In the genomic region with DNA sequence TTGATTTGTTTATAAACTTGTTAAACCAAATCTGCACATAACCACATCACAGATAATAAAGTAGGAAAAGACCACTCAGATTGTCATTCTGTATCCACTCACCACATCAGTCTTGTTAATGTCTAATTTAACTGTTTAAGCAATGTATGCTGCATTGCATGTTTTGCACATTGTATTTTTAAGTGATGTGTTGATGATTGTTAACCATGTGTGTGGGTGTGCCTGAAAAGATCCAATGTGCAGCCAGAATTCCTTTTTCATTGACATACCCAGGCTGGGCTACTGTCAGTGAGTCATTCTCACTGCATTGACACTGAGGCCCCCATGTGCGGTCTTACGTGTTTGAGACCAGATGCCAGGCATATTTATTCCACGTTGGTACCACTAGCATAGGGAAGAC, we compare ENCODE assay signal across 21 cellular contexts.
A peak's percentile ranks its signal among the peaks of the same experiment; 100 is the strongest.
DNase-seq lines count a peak whose midpoint lies in the region; ATAC-seq, FAIRE-seq and TF ChIP-seq lines count a peak whose summit lies in the region.
"Had no signal": no experiment of that assay in that cellular context is flagged by ENCODE, and none has a peak within 500 bp of the region (broad histone marks: within the 10 kb centered on the region; RNA-seq: fewer than 3 reads in every experiment).

No MANE protein-coding gene starts in this region.

- intact Hi-C loops in testis (cut with DNase I; ENCODE audit: low total_unique reads): no loop called here

- no peak overlapping the region for H3K27ac ChIP-seq in testis
- H3K27ac ChIP-seq: heart left ventricle, Peyer's patch, prostate gland, skin epidermis, thyroid gland, WERI-Rb-1 had no signal

- no peak overlapping the region for H3K4me3 Mint-ChIP-seq in WTC11
- H3K4me3 Mint-ChIP-seq: central memory CD8-positive, alpha-beta T cell; T-helper 17 cell had no signal

- WGBS in testis, 2 donors: 91 to 92% methylated on average over 3 of the region's 3 CpGs

- DNase-seq in GM12892 (ENCODE audit: insufficient read length) (no peak), WTC11 (ENCODE audit: low spot score) (no peak), fibroblast of villous mesenchyme (ENCODE audit: low read depth) (peak; percentile 57), C1 segment of cervical spinal cord (lab: John Stamatoyannopoulos, UW) (no peak), HK-2 (ENCODE audit: unreplicated experiment) (no peak), testis (no peak)
- DNase-seq: activated gamma-delta T cell; heart left ventricle; Kasumi-1; NCI-H1092 treated with DMSO at 0.1 percent for 48 hours; NCI-H2081 treated with DMSO at 0.1 percent for 48 hours; NK-92 treated with Interleukin-12 subunit alpha and Interleukin-12 subunit beta, amount 100 ng/mL, for 24 hours; Peyer's patch; stimulated activated naive CD4-positive, alpha-beta T cell; T-helper 17 cell; thyroid gland; WERI-Rb-1 had no signal

- CTCF ChIA-PET in WTC11 (lab: Charles Lee): no interaction called here

- no peak overlapping the region for H3K27ac Mint-ChIP-seq in WTC11
- H3K27ac Mint-ChIP-seq: T-helper 17 cell had no signal

- FAIRE-seq in GM12892 (lab: Jason Lieb, UNC): peak; percentile 33

- H3K9me3 Mint-ChIP-seq in WTC11: no peaks in the 10 kb centered on the region
- H3K9me3 Mint-ChIP-seq: central memory CD8-positive, alpha-beta T cell had no signal

- peaks cover 7% of the 10 kb centered on the region for H3K4me1 Mint-ChIP-seq in WTC11
- H3K4me1 Mint-ChIP-seq: central memory CD8-positive, alpha-beta T cell had no signal

- H3K36me3 Mint-ChIP-seq in WTC11: no peaks in the 10 kb centered on the region

- H3K27me3 ChIP-seq in testis: no peaks in the 10 kb centered on the region
- H3K27me3 ChIP-seq: Peyer's patch, thyroid gland had no signal

- TF ChIP-seq CTCF in WTC11 (IDR thresholded peaks at IDR 0.05) (no peak), fibroblast of villous mesenchyme (IDR thresholded peaks at IDR 0.05; ENCODE audit: insufficient read depth, low read depth, low read length) (no peak), testis (IDR thresholded peaks at IDR 0.05) (no peak)

- TF ChIP-seq POLR2A in GM12892 (IDR thresholded peaks at IDR 0.05; ENCODE audit: low read depth, low read length) (no peak), testis (IDR thresholded peaks at IDR 0.05) (no peak)

- no peaks in the 10 kb centered on the region for H3K36me3 ChIP-seq in testis (ENCODE audit: low read depth, missing control alignments)
- H3K36me3 ChIP-seq: heart left ventricle, Peyer's patch, prostate gland, thyroid gland, WERI-Rb-1 had no signal

- POLR2A ChIA-PET in WTC11 (lab: Charles Lee): no interaction called here

- no peaks in the 10 kb centered on the region for H3K4me1 ChIP-seq in testis
- H3K4me1 ChIP-seq: heart left ventricle, prostate gland, thyroid gland had no signal

- ATAC-seq in WTC11: no peak
- ATAC-seq in GM19467 (IDR thresholded peaks at IDR 0.05; ENCODE audit: unreplicated experiment): no peak
- ATAC-seq: heart left ventricle, T-helper 17 cell had no signal

- no peaks in the 10 kb centered on the region for H3K27me3 Mint-ChIP-seq in WTC11 (ENCODE audit: low read depth)
- H3K27me3 Mint-ChIP-seq: central memory CD8-positive, alpha-beta T cell; T-helper 17 cell had no signal

- H3K9me3 ChIP-seq in testis: no peaks in the 10 kb centered on the region
- H3K9me3 ChIP-seq: heart left ventricle, Peyer's patch, prostate gland, thyroid gland had no signal

- H3K4me3 ChIP-seq in fibroblast of villous mesenchyme (ENCODE audit: low read depth, low read length) (no peak overlapping the region), testis (no peak overlapping the region)
- H3K4me3 ChIP-seq: heart left ventricle, Peyer's patch, prostate gland, skin epidermis, thyroid gland had no signal

TF ChIP-seq in WTC11, 78 proteins besides CTCF, POLR2A, EP300 and RAD21:
- TF ChIP-seq, protein P1, sequence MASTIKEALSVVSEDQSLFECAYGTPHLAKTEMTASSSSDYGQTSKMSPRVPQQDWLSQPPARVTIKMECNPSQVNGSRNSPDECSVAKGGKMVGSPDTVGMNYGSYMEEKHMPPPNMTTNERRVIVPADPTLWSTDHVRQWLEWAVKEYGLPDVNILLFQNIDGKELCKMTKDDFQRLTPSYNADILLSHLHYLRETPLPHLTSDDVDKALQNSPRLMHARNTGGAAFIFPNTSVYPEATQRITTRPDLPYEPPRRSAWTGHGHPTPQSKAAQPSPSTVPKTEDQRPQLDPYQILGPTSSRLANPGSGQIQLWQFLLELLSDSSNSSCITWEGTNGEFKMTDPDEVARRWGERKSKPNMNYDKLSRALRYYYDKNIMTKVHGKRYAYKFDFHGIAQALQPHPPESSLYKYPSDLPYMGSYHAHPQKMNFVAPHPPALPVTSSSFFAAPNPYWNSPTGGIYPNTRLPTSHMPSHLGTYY (CRISPR knock-in tag; IDR thresholded peaks at IDR 0.05): no peak
- TF ChIP-seq, protein P2, sequence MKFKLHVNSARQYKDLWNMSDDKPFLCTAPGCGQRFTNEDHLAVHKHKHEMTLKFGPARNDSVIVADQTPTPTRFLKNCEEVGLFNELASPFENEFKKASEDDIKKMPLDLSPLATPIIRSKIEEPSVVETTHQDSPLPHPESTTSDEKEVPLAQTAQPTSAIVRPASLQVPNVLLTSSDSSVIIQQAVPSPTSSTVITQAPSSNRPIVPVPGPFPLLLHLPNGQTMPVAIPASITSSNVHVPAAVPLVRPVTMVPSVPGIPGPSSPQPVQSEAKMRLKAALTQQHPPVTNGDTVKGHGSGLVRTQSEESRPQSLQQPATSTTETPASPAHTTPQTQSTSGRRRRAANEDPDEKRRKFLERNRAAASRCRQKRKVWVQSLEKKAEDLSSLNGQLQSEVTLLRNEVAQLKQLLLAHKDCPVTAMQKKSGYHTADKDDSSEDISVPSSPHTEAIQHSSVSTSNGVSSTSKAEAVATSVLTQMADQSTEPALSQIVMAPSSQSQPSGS (CRISPR knock-in tag; IDR thresholded peaks at IDR 0.05; ENCODE audit: borderline replicate concordance, low read depth): no peak
- no peak for TF ChIP-seq ZNF138 (CRISPR knock-in tag; conservative IDR thresholded peaks at IDR 0.05)
- no peak for TF ChIP-seq CREB1 (CRISPR knock-in tag; IDR thresholded peaks at IDR 0.05)
- TF ChIP-seq, protein P3, sequence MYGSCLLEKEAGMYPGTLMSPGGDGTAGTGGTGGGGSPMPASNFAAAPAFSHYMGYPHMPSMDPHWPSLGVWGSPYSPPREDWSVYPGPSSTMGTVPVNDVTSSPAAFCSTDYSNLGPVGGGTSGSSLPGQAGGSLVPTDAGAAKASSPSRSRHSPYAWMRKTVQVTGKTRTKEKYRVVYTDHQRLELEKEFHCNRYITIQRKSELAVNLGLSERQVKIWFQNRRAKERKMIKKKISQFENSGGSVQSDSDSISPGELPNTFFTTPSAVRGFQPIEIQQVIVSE (CRISPR knock-in tag; IDR thresholded peaks at IDR 0.05; ENCODE audit: borderline replicate concordance): peak; percentile 79; the same call in 1 of the 2 replicates
